Comparison of ENCODE assay signal across 34 cellular contexts in genomic region chr10:62658516-62658915, GRCh38.
"Had no signal": no experiment of that assay in that cellular context is flagged by ENCODE, and none has a peak within 500 bp of the region (broad histone marks: within the 10 kb centered on the region; RNA-seq: fewer than 3 reads in every experiment).

No MANE protein-coding gene starts in this region.

- H3K27me3 ChIP-seq: brain microvascular endothelial cell, MG63, Peyer's patch, SJCRH30 had no signal

- H3K4me1 ChIP-seq: Peyer's patch, SJCRH30 had no signal

- H3K9me3 ChIP-seq: MG63, Peyer's patch, SJCRH30 had no signal

- H3K4me3 ChIP-seq: MG63, Peyer's patch, SJCRH30, SK-N-MC had no signal

- H3K36me3 ChIP-seq: brain microvascular endothelial cell, MG63, Peyer's patch, SJCRH30, WERI-Rb-1 had no signal

- DNase-seq: activated CD4-positive, alpha-beta T cell treated with anti-CD3 and anti-CD28 coated beads for 1 hour; activated CD4-positive, alpha-beta T cell treated with anti-CD3 and anti-CD28 coated beads for 48 hours; activated CD4-positive, alpha-beta T cell treated with anti-CD3 and anti-CD28 coated beads, Interleukin-2, amount 50 U/mL, for 4 hours; activated CD4-positive, CD25-positive, alpha-beta regulatory T cell; activated CD8-positive, alpha-beta T cell treated with anti-CD3 and anti-CD28 coated beads for 36 hours; activated effector memory CD4-positive, alpha-beta T cell treated with anti-CD3 and anti-CD28 coated beads, Interleukin-2, amount 50 U/mL, for 16 hours; activated naive CD4-positive, alpha-beta T cell; activated naive CD4-positive, alpha-beta T cell treated with anti-CD3 and anti-CD28 coated beads, Interleukin-2, amount 50 U/mL, for 16 hours; activated naive CD8-positive, alpha-beta T cell treated with anti-CD3 and anti-CD28 coated beads for 36 hours; activated T-cell treated with anti-CD3 and anti-CD28 coated beads, Interleukin-2, amount 50 U/mL, for 1 hour; activated T-cell treated with anti-CD3 and anti-CD28 coated beads, Interleukin-2, amount 50 U/mL, for 72 hours; amniotic stem cell; aorta; brain microvascular endothelial cell; Kasumi-1; KG1; MG63; MV-4-11; NCI-H1092; NCI-H1436 treated with DMSO at 0.1 percent for 48 hours; NCI-H1694 treated with DMSO at 0.1 percent for 48 hours; NCI-H2029; NCI-H345; NCI-H526; NCI-H748 treated with DMSO at 0.1 percent for 48 hours; NK-92 treated with Interleukin-12 subunit alpha and Interleukin-12 subunit beta, amount 100 ng/mL, for 24 hours; PC-3; Peyer's patch; RPMI8226; SJCRH30; T1000; WERI-Rb-1 had no signal

- H3K27ac ChIP-seq: brain microvascular endothelial cell, Peyer's patch, SJCRH30, SK-N-MC, WERI-Rb-1 had no signal

- ATAC-seq: activated CD8-positive, alpha-beta T cell treated with anti-CD3 and anti-CD28 coated beads for 36 hours; activated T-cell treated with anti-CD3 and anti-CD28 coated beads, Interleukin-2, amount 50 U/mL, for 72 hours; activated T-helper 17 cell treated with anti-CD3 and anti-CD28 coated beads, Interleukin-2, amount 50 U/mL, for 72 hours; PC-3 had no signal
